9 cellular contexts compared by ENCODE assay signal in the genomic region with DNA sequence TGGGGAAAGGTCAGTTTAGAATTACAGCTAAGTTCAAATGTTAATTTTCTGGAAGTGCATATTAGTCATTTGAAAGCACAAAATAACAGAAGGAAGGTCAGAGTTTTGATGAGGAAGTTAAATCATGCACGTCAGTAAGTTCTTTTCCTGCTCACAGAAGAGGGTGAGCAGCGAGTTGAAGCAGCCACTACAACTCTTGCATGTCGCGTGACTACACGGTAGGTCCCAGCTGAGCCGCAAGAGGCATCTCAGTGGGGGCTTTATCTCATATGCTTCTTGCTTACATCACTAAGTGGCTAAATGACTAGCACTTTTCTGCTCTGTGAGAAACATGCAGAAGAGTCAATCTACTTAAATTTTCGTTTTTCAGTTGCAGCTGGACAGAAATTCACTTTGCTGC. TPM values are rescaled to one million over a fixed set of nuclear protein-coding genes. Genes with fewer than 3 reads are reported as not detected.
DNase-seq lines count a peak whose midpoint lies in the region; ATAC-seq, FAIRE-seq and TF ChIP-seq lines count a peak whose summit lies in the region.
"Had no signal": no experiment of that assay in that cellular context is flagged by ENCODE, and none has a peak within 500 bp of the region (broad histone marks: within the 10 kb centered on the region; RNA-seq: fewer than 3 reads in every experiment).

No MANE protein-coding gene starts in this region.

- H3K4me3 Mint-ChIP-seq in memory B cell (peak overlapping the region; percentile 72), HFFc6 (no peak overlapping the region)

- FAIRE-seq in GM19239 (lab: Jason Lieb, UNC), result peak; percentile 98
- FAIRE-seq: astrocyte had no signal

- TF ChIP-seq CTCF in VCaP (conservative IDR thresholded peaks at IDR 0.05) (no peak), HFFc6 (IDR thresholded peaks at IDR 0.05) (no peak)

- peak overlapping the region; percentile 98 for H3K27ac ChIP-seq in VCaP

- H3K9me3 Mint-ChIP-seq in memory B cell (no peaks in the 10 kb centered on the region), HFFc6 (no peaks in the 10 kb centered on the region)

- H3K36me3 Mint-ChIP-seq in memory B cell (peaks cover 2% of the 10 kb centered on the region), HFFc6 (ENCODE audit: low read depth) (no peaks in the 10 kb centered on the region)

- H3K4me1 Mint-ChIP-seq in memory B cell (peaks cover 51% of the 10 kb centered on the region), HFFc6 (ENCODE audit: low read depth) (no peaks in the 10 kb centered on the region)

- peak; percentile 73 for ATAC-seq in HG03139 (IDR thresholded peaks at IDR 0.05; ENCODE audit: unreplicated experiment)
- ATAC-seq in memory B cell (ENCODE audit: low read depth), result peak; percentile 93

- H3K27ac Mint-ChIP-seq in memory B cell, result peak overlapping the region; percentile 94
- H3K27ac Mint-ChIP-seq in HFFc6, result no peak overlapping the region

- no peaks in the 10 kb centered on the region for H3K27me3 Mint-ChIP-seq in memory B cell
- H3K27me3 Mint-ChIP-seq in HFFc6 (ENCODE audit: insufficient read depth), result peaks cover 12% of the 10 kb centered on the region

- DNase-seq in CD1c-positive myeloid dendritic cell (ENCODE audit: extremely low spot score) (peak; percentile 74), GM19239 (ENCODE audit: insufficient read length, low spot score) (no peak), memory B cell (ENCODE audit: low spot score in 2 of 2) (peak; percentile 37 to 71), HuH-7.5 (ENCODE audit: low spot score) (no peak), HFFc6 (no peak), NCI-H146 treated with DMSO at 0.1 percent for 48 hours (lab: John Stamatoyannopoulos, UW; ENCODE audit: unreplicated experiment) (no peak)

RNA-seq across cellular contexts. Expression of gene SEC62, which starts 21.3 kb away (rescaled TPM):
- 100 to 1,000 TPM; 124 to 153 (median 133) TPM for total RNA-seq in HFFc6 (2021; fragmentation: NEBNext Ultra II Directional; extraction: Animal tissue kit (Norgen Biotek cat#: 25700))

RNA-seq across cellular contexts. Expression of gene SAMD7, which starts 33.9 kb away (rescaled TPM):
- total RNA-seq in HFFc6 (2021; fragmentation: NEBNext Ultra II Directional; extraction: Animal tissue kit (Norgen Biotek cat#: 25700)), result not detected
- total RNA-seq: astrocyte had no signal

Comparison
In these comparisons a context has a peak if more than half of its experiments do, and no peak if none do; other contexts are left out.
1. DNase-seq: peak in CD1c-positive myeloid dendritic cell (single experiment) and memory B cell (2 of 2); none in GM19239 (single experiment), HuH-7.5 (single experiment), HFFc6 (single experiment) and NCI-H146 treated with DMSO at 0.1 percent for 48 hours (single experiment).